ENCODE assay signal across 15 cellular contexts in genomic region chr6:4344317-4344899, GRCh38.
DNase-seq lines count a peak whose midpoint lies in the region; ATAC-seq, FAIRE-seq and TF ChIP-seq lines count a peak whose summit lies in the region.
"Had no signal": no experiment of that assay in that cellular context is flagged by ENCODE, and none has a peak within 500 bp of the region (broad histone marks: within the 10 kb centered on the region; RNA-seq: fewer than 3 reads in every experiment).

No MANE protein-coding gene starts in this region.

- POLR2A ChIA-PET in CD8-positive, alpha-beta T cell (lab: Charles Lee), result no interaction called here

- no peak overlapping the region for H3K4me3 Mint-ChIP-seq in CD8-positive, alpha-beta T cell
- H3K4me3 Mint-ChIP-seq: activated CD4-positive, alpha-beta memory T cell treated with anti-CD3 and anti-CD28 coated beads, Interleukin-2, amount 10 ng/mL, durations not matched to agents 7 days and 5 days; CD4-positive, alpha-beta memory T cell; mesothelial cell of epicardium; stimulated activated naive CD8-positive, alpha-beta T cell treated with anti-CD3 and anti-CD28 coated beads, Interleukin-15, Interleukin-2, amounts not matched to agents 100 ng/mL and 50 ng/mL, for 24 hours; T-helper 2 cell treated with Interferon-gamma antibody and Interleukin-4, amounts not matched to agents 5 μg/mL and 100 μg/mL, for 36 hours had no signal

- no peaks in the 10 kb centered on the region for H3K36me3 ChIP-seq in left lung
- no peaks in the 10 kb centered on the region for H3K36me3 ChIP-seq in CD8-positive, alpha-beta T cell (ENCODE audit: insufficient read depth, low read length)

- CTCF ChIA-PET in CD8-positive, alpha-beta T cell (lab: Charles Lee), result no interaction called here

- no peaks in the 10 kb centered on the region for H3K9me3 Mint-ChIP-seq in CD8-positive, alpha-beta T cell
- H3K9me3 Mint-ChIP-seq: activated CD4-positive, alpha-beta memory T cell treated with anti-CD3 and anti-CD28 coated beads, Interleukin-2, amount 10 ng/mL, durations not matched to agents 7 days and 5 days; CD4-positive, alpha-beta memory T cell; stimulated activated naive CD8-positive, alpha-beta T cell treated with anti-CD3 and anti-CD28 coated beads, Interleukin-15, Interleukin-2, amounts not matched to agents 100 ng/mL and 50 ng/mL, for 24 hours; T-helper 2 cell treated with Interferon-gamma antibody and Interleukin-4, amounts not matched to agents 5 μg/mL and 100 μg/mL, for 36 hours had no signal

- H3K9me3 ChIP-seq in left lung, result no peaks in the 10 kb centered on the region
- no peaks in the 10 kb centered on the region for H3K9me3 ChIP-seq in CD8-positive, alpha-beta T cell (ENCODE audit: low read length)

- H3K27me3 Mint-ChIP-seq in CD8-positive, alpha-beta T cell (ENCODE audit: low read depth), result peaks cover 3% of the 10 kb centered on the region

- FAIRE-seq in RCC 7860 (lab: Jason Lieb, UNC), result no peak

- ATAC-seq in left lung, result peak; percentile 39
- ATAC-seq in CD8-positive, alpha-beta T cell, result no peak
- no peak for ATAC-seq in HG02938 (IDR thresholded peaks at IDR 0.05; ENCODE audit: unreplicated experiment)
- ATAC-seq in HG03097 (IDR thresholded peaks at IDR 0.05; ENCODE audit: low FRiP score, unreplicated experiment), result no peak

- intact Hi-C loops in left lung (cut with DNase I), result no loop called here
- intact Hi-C loops in CD8-positive, alpha-beta T cell (cut with DNase I, micrococcal nuclease), result no loop called here

- no peak overlapping the region for H3K27ac Mint-ChIP-seq in CD8-positive, alpha-beta T cell
- H3K27ac Mint-ChIP-seq: activated CD4-positive, alpha-beta memory T cell treated with anti-CD3 and anti-CD28 coated beads, Interleukin-2, amount 10 ng/mL, durations not matched to agents 7 days and 5 days; CD4-positive, alpha-beta memory T cell; mesothelial cell of epicardium; stimulated activated naive CD8-positive, alpha-beta T cell treated with anti-CD3 and anti-CD28 coated beads, Interleukin-15, Interleukin-2, amounts not matched to agents 100 ng/mL and 50 ng/mL, for 24 hours; T-helper 2 cell treated with Interferon-gamma antibody and Interleukin-4, amounts not matched to agents 5 μg/mL and 100 μg/mL, for 36 hours had no signal

- no peaks in the 10 kb centered on the region for H3K36me3 Mint-ChIP-seq in CD8-positive, alpha-beta T cell
- H3K36me3 Mint-ChIP-seq: CD4-positive, alpha-beta memory T cell had no signal

- DNase-seq in CMK (ENCODE audit: low read depth), result peak; percentile 70
- DNase-seq in HT1080 (ENCODE audit: low read depth), result peak; percentile 40
- peak; percentile 43 for DNase-seq in RCC 7860 (ENCODE audit: low spot score)
- DNase-seq in left lung, result peak in 1 of 2 donors; percentile 47
- DNase-seq in CD8-positive, alpha-beta T cell, result no peak
- no peak for DNase-seq in NAMALWA (ENCODE audit: low spot score)
- DNase-seq: activated CD4-positive, alpha-beta memory T cell treated with anti-CD3 and anti-CD28 coated beads, Interleukin-2, amount 10 ng/mL, durations not matched to agents 7 days and 5 days; activated gamma-delta T cell; CD4-positive, alpha-beta memory T cell; NCI-H1417 treated with DMSO at 0.1 percent for 48 hours had no signal

- no peak overlapping the region for H3K27ac ChIP-seq in left lung
- no peak overlapping the region for H3K27ac ChIP-seq in CD8-positive, alpha-beta T cell (ENCODE audit: low read depth, low read length)

- no peaks in the 10 kb centered on the region for H3K4me1 Mint-ChIP-seq in CD8-positive, alpha-beta T cell (ENCODE audit: low read depth)
- H3K4me1 Mint-ChIP-seq: activated CD4-positive, alpha-beta memory T cell treated with anti-CD3 and anti-CD28 coated beads, Interleukin-2, amount 10 ng/mL, durations not matched to agents 7 days and 5 days; CD4-positive, alpha-beta memory T cell had no signal

- no peak overlapping the region for H3K4me3 ChIP-seq in left lung
- H3K4me3 ChIP-seq in CD8-positive, alpha-beta T cell (ENCODE audit: low read depth, low read length), result no peak overlapping the region

- no peaks in the 10 kb centered on the region for H3K27me3 ChIP-seq in left lung
- no peaks in the 10 kb centered on the region for H3K27me3 ChIP-seq in CD8-positive, alpha-beta T cell (ENCODE audit: insufficient read depth, low read length)

- no peaks in the 10 kb centered on the region for H3K4me1 ChIP-seq in left lung
- no peaks in the 10 kb centered on the region for H3K4me1 ChIP-seq in CD8-positive, alpha-beta T cell (ENCODE audit: insufficient read depth, low read length)

- no peak for TF ChIP-seq CTCF in left lung (IDR thresholded peaks at IDR 0.05)
- no peak for TF ChIP-seq CTCF in CD8-positive, alpha-beta T cell (IDR thresholded peaks at IDR 0.05)

Comparison
In these comparisons a context has a peak if more than half of its experiments do, and no peak if none do; other contexts are left out.
1. DNase-seq: peak in CMK (single experiment), HT1080 (single experiment) and RCC 7860 (single experiment); none in CD8-positive, alpha-beta T cell (0 of 7) and NAMALWA (single experiment).